In genomic region chr5:127343866-127344265, GRCh38 we compare ENCODE assay signal across 1 cellular context.
TF ChIP-seq lines count a peak whose summit lies in the region.

No MANE protein-coding gene starts in this region.

TF ChIP-seq in GM23338, 12 proteins besides CTCF, POLR2A, EP300 and RAD21 (continued from another document):
- TF ChIP-seq ZNF462 (CRISPR knock-in tag; IDR thresholded peaks at IDR 0.05) = no peak
